25 cellular contexts compared by ENCODE assay signal in the genomic region with DNA sequence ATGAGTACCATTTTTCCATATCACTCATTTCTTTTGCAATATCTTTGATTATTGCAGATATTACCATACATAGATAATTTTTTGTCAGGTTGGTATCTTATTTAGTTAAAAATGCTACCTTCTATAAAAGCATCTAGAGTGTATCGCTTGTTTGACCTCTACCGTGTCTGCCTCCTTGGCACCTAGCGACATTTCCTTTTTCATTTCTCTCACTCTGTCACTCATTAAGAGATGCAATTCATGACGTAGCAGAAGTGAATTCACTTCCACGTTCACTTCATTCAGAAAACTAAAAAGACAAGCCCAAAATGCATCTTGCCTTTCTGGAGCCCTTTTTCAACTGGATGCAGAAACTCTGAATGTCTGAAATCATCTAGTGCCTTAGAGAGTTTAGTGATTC.
"Had no signal": no experiment of that assay in that cellular context is flagged by ENCODE, and none has a peak within 500 bp of the region (broad histone marks: within the 10 kb centered on the region; RNA-seq: fewer than 3 reads in every experiment).

No MANE protein-coding gene starts in this region.

- DNase-seq: activated CD4-positive, alpha-beta T cell treated with anti-CD3 and anti-CD28 coated beads for 1 hour; activated CD4-positive, alpha-beta T cell treated with anti-CD3 and anti-CD28 coated beads, Interleukin-2, amount 50 U/mL, for 4 hours; activated CD8-positive, alpha-beta memory T cell treated with anti-CD3 and anti-CD28 coated beads for 24 hours; activated CD8-positive, alpha-beta memory T cell treated with anti-CD3 and anti-CD28 coated beads, Interleukin-2, amount 50 U/mL, for 4 hours; activated naive CD4-positive, alpha-beta T cell treated with anti-CD3 and anti-CD28 coated beads for 36 hours; activated T-cell treated with anti-CD3 and anti-CD28 coated beads, Interleukin-2, amount 50 U/mL, for 24 hours; aorta; central memory CD4-positive, alpha-beta T cell; dermis blood vessel endothelial cell; effector CD8-positive, alpha-beta T cell; erythroblast; foreskin fibroblast; lower lobe of right lung; mesendoderm; mucosa of descending colon; nephron progenitor cell; retina; spleen; stimulated activated CD4-positive, alpha-beta T cell treated with anti-CD3 and anti-CD28 coated beads, Interleukin-4, amount 100 ng/mL, for 1 hour; stimulated activated naive CD4-positive, alpha-beta T cell; substantia nigra; thyroid gland; upper lobe of right lung had no signal

- H3K4me3 ChIP-seq: lower lobe of right lung, mucosa of descending colon, thyroid gland, upper lobe of right lung had no signal

- H3K27ac ChIP-seq: lower lobe of right lung, thyroid gland, upper lobe of right lung had no signal

- H3K4me1 ChIP-seq: lower lobe of right lung, thyroid gland, upper lobe of right lung had no signal

- ATAC-seq: lower lobe of right lung, mucosa of descending colon, upper lobe of right lung had no signal

- H3K27ac Mint-ChIP-seq: activated naive CD4-positive, alpha-beta T cell treated with anti-CD3 and anti-CD28 coated beads for 36 hours; activated T-cell treated with anti-CD3 and anti-CD28 coated beads, Interleukin-2, amount 50 U/mL, for 24 hours; brain; nephron progenitor cell; progenitor cell of endocrine pancreas had no signal

- H3K9me3 Mint-ChIP-seq: activated naive CD4-positive, alpha-beta T cell treated with anti-CD3 and anti-CD28 coated beads for 36 hours; activated T-cell treated with anti-CD3 and anti-CD28 coated beads, Interleukin-2, amount 50 U/mL, for 24 hours had no signal

- H3K27me3 Mint-ChIP-seq: activated T-cell treated with anti-CD3 and anti-CD28 coated beads, Interleukin-2, amount 50 U/mL, for 24 hours; progenitor cell of endocrine pancreas had no signal

- H3K9me3 ChIP-seq: lower lobe of right lung, mucosa of descending colon, thyroid gland, upper lobe of right lung had no signal

- H3K4me1 Mint-ChIP-seq: brain, nephron progenitor cell had no signal

- H3K36me3 ChIP-seq: lower lobe of right lung, spleen, thyroid gland, upper lobe of right lung had no signal

- H3K4me3 Mint-ChIP-seq: activated naive CD4-positive, alpha-beta T cell treated with anti-CD3 and anti-CD28 coated beads for 36 hours; activated T-cell treated with anti-CD3 and anti-CD28 coated beads, Interleukin-2, amount 50 U/mL, for 24 hours; brain; nephron progenitor cell had no signal

- H3K27me3 ChIP-seq: spleen, thyroid gland, upper lobe of right lung had no signal
